Comparison of ENCODE assay signal across 28 cellular contexts in the genomic region with DNA sequence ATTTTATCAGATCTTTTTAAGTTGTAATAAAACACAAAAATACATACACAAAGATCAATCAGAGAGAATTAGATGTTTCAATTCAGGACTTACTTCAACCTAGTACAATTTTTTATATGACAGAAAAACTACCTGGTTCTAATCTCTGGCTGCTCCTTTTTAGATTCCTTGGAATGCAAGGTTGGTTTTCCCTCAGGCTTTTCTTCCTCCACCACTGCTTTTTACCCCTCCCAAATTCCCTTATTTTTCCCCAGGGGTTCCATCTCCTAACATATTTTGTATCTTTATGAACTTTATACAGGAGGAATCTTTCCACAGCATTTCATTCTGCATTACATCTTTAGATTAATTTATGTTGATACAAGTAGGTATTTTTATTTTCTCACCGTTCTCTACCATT.
"Had no signal": no experiment of that assay in that cellular context is flagged by ENCODE, and none has a peak within 500 bp of the region (broad histone marks: within the 10 kb centered on the region; RNA-seq: fewer than 3 reads in every experiment).

No MANE protein-coding gene starts in this region.

- FAIRE-seq: endometrium, endothelial cell of umbilical vein, frontal cortex had no signal

- H2AFZ ChIP-seq: hepatocyte had no signal

- H3K4me1 ChIP-seq: colonic mucosa, esophagus squamous epithelium, foreskin keratinocyte had no signal

- H3K9me3 ChIP-seq: colonic mucosa, gastrocnemius medialis had no signal

- H3K36me3 ChIP-seq: colonic mucosa, esophagus squamous epithelium, gastrocnemius medialis, gastroesophageal sphincter had no signal

- DNase-seq: colonic mucosa; cortex of kidney; dermis blood vessel endothelial cell; dorsolateral prefrontal cortex; effector CD4-positive, alpha-beta T cell; effector CD8-positive, alpha-beta T cell; effector memory CD4-positive, alpha-beta T cell; effector memory CD8-positive, alpha-beta T cell; endodermal cell; erythroblast; esophagus squamous epithelium; foreskin fibroblast; foreskin keratinocyte; foreskin melanocyte; gastrocnemius medialis; glutamatergic neuron; head of caudate nucleus; heart left ventricle; heart right ventricle had no signal

- H3K27ac ChIP-seq: colonic mucosa, coronary artery, dorsolateral prefrontal cortex, epithelial cell of prostate, esophagus muscularis mucosa, esophagus squamous epithelium, foreskin keratinocyte, gastrocnemius medialis, gastroesophageal sphincter, heart left ventricle, heart right ventricle, hepatocyte had no signal

- H3K27me3 ChIP-seq: colonic mucosa, dorsolateral prefrontal cortex, esophagus muscularis mucosa, esophagus squamous epithelium, foreskin keratinocyte, gastrocnemius medialis, gastroesophageal sphincter, heart left ventricle, heart right ventricle, hepatocyte had no signal

- H3K4me2 ChIP-seq: hepatocyte had no signal

- H3K4me3 ChIP-seq: colonic mucosa, coronary artery, dorsolateral prefrontal cortex, esophagus muscularis mucosa, esophagus squamous epithelium, gastrocnemius medialis, gastroesophageal sphincter, heart left ventricle, heart right ventricle, hepatocyte had no signal

- ATAC-seq: effector memory CD8-positive, alpha-beta T cell; esophagus mucosa; foreskin keratinocyte; gastrocnemius medialis; gastroesophageal sphincter; heart left ventricle; heart right ventricle had no signal
